Comparison of ENCODE assay signal across 8 cellular contexts in the genomic region with DNA sequence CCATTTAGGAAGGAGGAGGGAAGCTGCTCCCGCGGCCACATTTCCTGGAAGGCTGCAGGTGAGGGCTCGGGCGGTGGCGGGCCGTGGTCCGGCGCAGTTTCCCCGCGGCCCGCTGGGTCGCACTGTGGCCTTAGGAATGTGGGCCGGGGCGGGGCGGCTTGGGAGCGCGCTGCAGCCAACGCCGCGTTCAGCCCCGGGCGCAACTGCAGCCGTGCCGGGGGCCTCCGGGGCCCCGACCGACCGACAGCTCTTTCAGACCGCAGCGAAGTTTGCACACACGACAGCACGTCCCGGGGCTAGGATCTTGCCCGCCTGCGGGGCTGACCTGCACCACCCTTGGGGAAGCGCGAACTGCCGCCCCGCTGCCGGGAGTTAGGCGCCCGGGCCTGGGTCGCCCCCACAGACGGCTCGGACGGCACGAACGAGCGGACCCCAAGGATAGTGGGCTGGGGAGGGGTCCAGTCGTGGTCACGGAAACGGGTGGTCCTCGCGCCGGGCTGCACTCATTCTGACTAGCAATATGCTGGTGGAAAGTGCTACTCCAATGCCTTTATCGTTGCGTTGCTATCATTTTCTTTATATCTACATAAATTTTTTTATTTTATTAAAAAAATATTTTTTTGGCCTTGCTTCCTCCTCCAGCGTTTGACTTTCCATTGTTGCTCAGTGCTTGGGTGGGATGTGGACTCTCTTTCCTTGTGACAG.
DNase-seq lines count a peak whose midpoint lies in the region; ATAC-seq, FAIRE-seq and TF ChIP-seq lines count a peak whose summit lies in the region.

No MANE protein-coding gene starts in this region.

- H3K27ac ChIP-seq in SJCRH30: no peak overlapping the region
- peak overlapping the region in 1 of 4 donors; percentile 32 for H3K27ac ChIP-seq in gastroesophageal sphincter

- no peaks in the 10 kb centered on the region for H3K36me3 Mint-ChIP-seq in neural crest cell (ENCODE audit: low read depth)
- H3K36me3 Mint-ChIP-seq in stimulated activated naive CD8-positive, alpha-beta T cell treated with anti-CD3 and anti-CD28 coated beads, Interleukin-15, Interleukin-2, amounts not matched to agents 100 ng/mL and 50 ng/mL, for 24 hours (ENCODE audit: low read depth): no peaks in the 10 kb centered on the region

- peak overlapping the region; percentile 65 for H3K4me3 Mint-ChIP-seq in neural crest cell
- H3K4me3 Mint-ChIP-seq in stimulated activated naive CD8-positive, alpha-beta T cell treated with anti-CD3 and anti-CD28 coated beads, Interleukin-15, Interleukin-2, amounts not matched to agents 100 ng/mL and 50 ng/mL, for 24 hours: peak overlapping the region; percentile 55

- ATAC-seq in gastroesophageal sphincter: peak; percentile 91
- ATAC-seq in GM19397 (IDR thresholded peaks at IDR 0.05; ENCODE audit: unreplicated experiment): no peak

- no peak overlapping the region for H3K27ac Mint-ChIP-seq in neural crest cell (ENCODE audit: unreplicated experiment)
- H3K27ac Mint-ChIP-seq in stimulated activated naive CD8-positive, alpha-beta T cell treated with anti-CD3 and anti-CD28 coated beads, Interleukin-15, Interleukin-2, amounts not matched to agents 100 ng/mL and 50 ng/mL, for 24 hours: no peak overlapping the region

- peak; percentile 31 to 90 (median 74) for TF ChIP-seq CTCF in gastroesophageal sphincter (IDR thresholded peaks at IDR 0.05)
- peak; percentile 86 for TF ChIP-seq CTCF in neural crest cell (conservative IDR thresholded peaks at IDR 0.05)

- TF ChIP-seq POLR2A in gastroesophageal sphincter (IDR thresholded peaks at IDR 0.05): no peak

- peaks cover 11% of the 10 kb centered on the region for H3K4me1 Mint-ChIP-seq in neural crest cell
- peaks cover 5% of the 10 kb centered on the region for H3K4me1 Mint-ChIP-seq in stimulated activated naive CD8-positive, alpha-beta T cell treated with anti-CD3 and anti-CD28 coated beads, Interleukin-15, Interleukin-2, amounts not matched to agents 100 ng/mL and 50 ng/mL, for 24 hours (ENCODE audit: low read depth)

- H3K9me3 ChIP-seq in SJCRH30 (replicated peaks) (no peaks in the 10 kb centered on the region), gastroesophageal sphincter (no peaks in the 10 kb centered on the region)

- peak; percentile 68 for FAIRE-seq in HTR-8/SVneo (lab: Jason Lieb, UNC)

- H3K27me3 Mint-ChIP-seq in neural crest cell (ENCODE audit: low read depth): peaks cover 25% of the 10 kb centered on the region
- peaks cover 15% of the 10 kb centered on the region for H3K27me3 Mint-ChIP-seq in stimulated activated naive CD8-positive, alpha-beta T cell treated with anti-CD3 and anti-CD28 coated beads, Interleukin-15, Interleukin-2, amounts not matched to agents 100 ng/mL and 50 ng/mL, for 24 hours

- no peaks in the 10 kb centered on the region for H3K4me1 ChIP-seq in SJCRH30
- peaks cover 0 to 13% (median 6%) of the 10 kb centered on the region in 3 donors for H3K4me1 ChIP-seq in gastroesophageal sphincter

- H3K9me3 Mint-ChIP-seq in neural crest cell: peaks cover 6% of the 10 kb centered on the region
- H3K9me3 Mint-ChIP-seq in stimulated activated naive CD8-positive, alpha-beta T cell treated with anti-CD3 and anti-CD28 coated beads, Interleukin-15, Interleukin-2, amounts not matched to agents 100 ng/mL and 50 ng/mL, for 24 hours: peaks cover 5% of the 10 kb centered on the region

- TF ChIP-seq EP300 in gastroesophageal sphincter (IDR thresholded peaks at IDR 0.05): no peak

- no peaks in the 10 kb centered on the region for H3K36me3 ChIP-seq in SJCRH30
- no peaks in the 10 kb centered on the region for H3K36me3 ChIP-seq in gastroesophageal sphincter

- H3K27me3 ChIP-seq in SJCRH30 (no peaks in the 10 kb centered on the region), gastroesophageal sphincter (peaks cover 24% of the 10 kb centered on the region)

- 3 to 13% methylated on average over 10 to 15 of the region's 58 CpGs for WGBS in gastroesophageal sphincter (ENCODE audit: low coverage in 1 of 2), 2 donors

- H3K4me3 ChIP-seq in SJCRH30 (peak overlapping the region; percentile 57), gastroesophageal sphincter (peak overlapping the region; percentile 15 to 54)

- DNase-seq in CMK (ENCODE audit: low read depth): peak; percentile 14
- peak; percentile 72 for DNase-seq in HTR-8/SVneo (ENCODE audit: insufficient read length, low spot score)
- peak; percentile 57 to 73 for DNase-seq in SJCRH30
- peak; percentile 35 to 59 (median 42) for DNase-seq in activated naive CD4-positive, alpha-beta T cell (lab: John Stamatoyannopoulos, UW)
- peak; percentile 73 for DNase-seq in neural crest cell (ENCODE audit: low read depth, low spot score)

Comparison
In these comparisons a context has a peak if more than half of its experiments do, and no peak if none do; other contexts are left out.
1. DNase-seq: peak in every context shown above with its lines; median percentile 73 in neural crest cell; 72 in HTR-8/SVneo; 65 in SJCRH30; 42 in activated naive CD4-positive, alpha-beta T cell; 14 in CMK.